Comparison of ENCODE assay signal across 15 cellular contexts in the genomic region with DNA sequence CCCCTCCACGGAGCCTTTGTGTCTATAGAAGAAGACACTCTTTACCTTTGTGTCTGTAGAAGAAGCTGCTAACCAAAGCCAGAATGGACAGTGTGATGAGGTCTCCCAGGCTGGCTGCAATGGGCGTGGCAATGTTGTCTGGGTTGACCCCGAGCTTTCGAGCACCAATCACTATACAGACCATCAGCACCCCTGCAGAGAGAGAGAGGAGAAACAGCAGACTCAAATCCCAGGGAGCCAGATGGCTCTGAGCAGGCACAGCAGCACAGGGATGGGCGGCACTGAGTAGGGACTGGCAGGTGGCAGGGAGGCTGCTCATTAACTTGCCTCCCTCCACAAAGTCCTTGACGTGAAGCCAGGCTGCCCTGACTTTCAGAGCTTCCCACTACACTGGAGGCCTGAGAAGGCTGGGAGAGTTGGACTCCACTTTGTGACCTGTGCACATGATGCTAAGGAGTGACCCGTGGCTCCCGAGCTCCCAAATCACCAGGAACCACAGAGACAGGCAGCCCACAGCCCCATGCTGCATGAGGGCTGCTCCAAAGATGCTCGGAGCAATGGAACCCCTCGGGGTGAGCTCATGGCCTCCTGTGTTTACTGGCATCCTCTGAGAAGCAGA. TPM values are rescaled to one million over a fixed set of nuclear protein-coding genes. Genes with fewer than 3 reads are reported as not detected.
A peak's percentile ranks its signal among the peaks of the same experiment; 100 is the strongest.
DNase-seq lines count a peak whose midpoint lies in the region; ATAC-seq and TF ChIP-seq lines count a peak whose summit lies in the region.
"Had no signal": no experiment of that assay in that cellular context is flagged by ENCODE, and none has a peak within 500 bp of the region (broad histone marks: within the 10 kb centered on the region; RNA-seq: fewer than 3 reads in every experiment).

No MANE protein-coding gene starts in this region.

- no TSS peak for BruUV-seq in MCF 10A (replicated peaks; lab: Mats Ljungman, UMichigan)

- ATAC-seq in GM23338, result peak; percentile 28; the same call in 2 of the 3 replicates
- ATAC-seq: CD8-positive, alpha-beta T cell had no signal

- H3K9me2 ChIP-seq in GM23338 (ENCODE audit: insufficient read depth), result peaks cover 10% of the 10 kb centered on the region; the same call in 1 of the 2 replicates

- H3F3A ChIP-seq in GM23338 (replicated peaks; ENCODE audit: low read depth), result no peaks in the 10 kb centered on the region

- H3K27ac ChIP-seq in GM23338 (ENCODE audit: low read depth), result no peak overlapping the region
- H3K27ac ChIP-seq: GM23248 had no signal

- H3K36me3 Mint-ChIP-seq in GM23338 (ENCODE audit: low read depth), result peaks cover 22% of the 10 kb centered on the region
- peaks cover 13% of the 10 kb centered on the region for H3K36me3 Mint-ChIP-seq in MCF 10A (ENCODE audit: insufficient read depth, unreplicated experiment)

- peak; percentile 28 for DNase-seq in BE2C
- peak; percentile 12 for DNase-seq in GM23338 (ENCODE audit: low spot score)
- DNase-seq in NCI-H82 (lab: John Stamatoyannopoulos, UW), result peak; percentile 93
- peak; percentile 25 for DNase-seq in iPS-NIHi11 (ENCODE audit: low spot score)
- DNase-seq in occipital lobe (lab: John Stamatoyannopoulos, UW), result no peak
- no peak for DNase-seq in NCI-H1092 (lab: John Stamatoyannopoulos, UW)
- DNase-seq in MCF 10A (ENCODE audit: unreplicated experiment), result no peak
- DNase-seq in stimulated activated naive CD4-positive, alpha-beta T cell treated with Interleukin-2 at 50 U/mL for 16 hours (lab: John Stamatoyannopoulos, UW), result no peak
- DNase-seq: CD8-positive, alpha-beta T cell; EL; GM23248; NCI-H1048; NCI-H187 treated with DMSO at 0.1 percent for 48 hours; NCI-H526 treated with DMSO at 0.1 percent for 48 hours had no signal

- H3K27ac Mint-ChIP-seq in GM23338, result no peak overlapping the region
- H3K27ac Mint-ChIP-seq in MCF 10A (ENCODE audit: low read depth, unreplicated experiment), result no peak overlapping the region
- H3K27ac Mint-ChIP-seq: CD8-positive, alpha-beta T cell had no signal

- 0 out of 2 replicates have a peak overlapping the region, but pooled peaks have one; percentile 45 for H3K4me2 ChIP-seq in GM23338

- peaks cover 15% of the 10 kb centered on the region for H3K9me3 Mint-ChIP-seq in GM23338
- peaks cover 9% of the 10 kb centered on the region for H3K9me3 Mint-ChIP-seq in MCF 10A (ENCODE audit: unreplicated experiment)

- H3K4me3 Mint-ChIP-seq in GM23338 (no peak overlapping the region), MCF 10A (ENCODE audit: unreplicated experiment) (no peak overlapping the region)
- H3K4me3 Mint-ChIP-seq: CD8-positive, alpha-beta T cell had no signal

- H3K9me3 ChIP-seq in BE2C, result no peaks in the 10 kb centered on the region

- CTCF ChIA-PET in MCF 10A (lab: Yijun Ruan, JAX), result interaction anchor here (0.6 to 0.7 kb wide), 2 partner anchors 10 to 94 kb away, joined by 3 to 5 read pairs; no protein-coding TSS in a partner anchor

- TF ChIP-seq CTCF in BE2C (IDR thresholded peaks at IDR 0.05; ENCODE audit: low read depth, low read length) (no peak), GM23338 (conservative IDR thresholded peaks at IDR 0.05; ENCODE audit: low read depth in 2 of 2) (no peak), MCF 10A (IDR thresholded peaks at IDR 0.05; ENCODE audit: unreplicated experiment) (no peak)

- H3K79me2 ChIP-seq in GM23338 (replicated peaks; ENCODE audit: insufficient read depth), result no peaks in the 10 kb centered on the region

- intact Hi-C loops in MCF 10A (cut with micrococcal nuclease), result no loop called here

- H3K4me3 ChIP-seq in BE2C (ENCODE audit: low read depth, low read length), result no peak overlapping the region
- no peak overlapping the region for H3K4me3 ChIP-seq in GM23338
- H3K4me3 ChIP-seq: GM23248 had no signal

- POLR2A ChIA-PET in MCF 10A (lab: Yijun Ruan, JAX), result no interaction called here

- H3K4me1 ChIP-seq in BE2C (no peaks in the 10 kb centered on the region), GM23338 (ENCODE audit: insufficient read depth) (peaks cover 25% of the 10 kb centered on the region)

- no peaks in the 10 kb centered on the region for H3K36me3 ChIP-seq in BE2C
- H3K36me3 ChIP-seq in GM23338 (ENCODE audit: insufficient read depth), result peaks cover 3% of the 10 kb centered on the region; the same call in 1 of the 2 replicates

- H3K27me3 Mint-ChIP-seq in GM23338 (ENCODE audit: insufficient read depth, low read depth, poor library complexity) (peaks cover 23% of the 10 kb centered on the region), MCF 10A (ENCODE audit: insufficient read depth, unreplicated experiment) (no peaks in the 10 kb centered on the region)

- no peak overlapping the region for H2AFZ ChIP-seq in GM23338
- H2AFZ ChIP-seq: GM23248 had no signal

- H4K20me1 ChIP-seq in GM23338 (replicated peaks; ENCODE audit: insufficient read depth), result no peaks in the 10 kb centered on the region

- peaks cover 27% of the 10 kb centered on the region for H3K4me1 Mint-ChIP-seq in GM23338
- no peaks in the 10 kb centered on the region for H3K4me1 Mint-ChIP-seq in MCF 10A (ENCODE audit: insufficient read depth, unreplicated experiment)

- no peaks in the 10 kb centered on the region for H3K27me3 ChIP-seq in BE2C
- H3K27me3 ChIP-seq in GM23338 (ENCODE audit: insufficient read depth), result no peaks in the 10 kb centered on the region

TF ChIP-seq in GM23338, 12 proteins besides CTCF, POLR2A, EP300 and RAD21 (continues in another document):
- TF ChIP-seq JUNB (IDR thresholded peaks at IDR 0.05; ENCODE audit: unreplicated experiment) (no peak), EZH2 (IDR thresholded peaks at IDR 0.05; ENCODE audit: low read depth, unreplicated experiment) (no peak), CREB1 (CRISPR knock-in tag; IDR thresholded peaks at IDR 0.05; ENCODE audit: low read depth) (no peak), NANOG (IDR thresholded peaks at IDR 0.05; ENCODE audit: borderline replicate concordance) (no peak), ZNF114 (CRISPR knock-in tag; IDR thresholded peaks at IDR 0.05) (no peak), EZH2phosphoT487 (IDR thresholded peaks at IDR 0.05; ENCODE audit: unreplicated experiment) (no peak)
- TF ChIP-seq, protein P1, sequence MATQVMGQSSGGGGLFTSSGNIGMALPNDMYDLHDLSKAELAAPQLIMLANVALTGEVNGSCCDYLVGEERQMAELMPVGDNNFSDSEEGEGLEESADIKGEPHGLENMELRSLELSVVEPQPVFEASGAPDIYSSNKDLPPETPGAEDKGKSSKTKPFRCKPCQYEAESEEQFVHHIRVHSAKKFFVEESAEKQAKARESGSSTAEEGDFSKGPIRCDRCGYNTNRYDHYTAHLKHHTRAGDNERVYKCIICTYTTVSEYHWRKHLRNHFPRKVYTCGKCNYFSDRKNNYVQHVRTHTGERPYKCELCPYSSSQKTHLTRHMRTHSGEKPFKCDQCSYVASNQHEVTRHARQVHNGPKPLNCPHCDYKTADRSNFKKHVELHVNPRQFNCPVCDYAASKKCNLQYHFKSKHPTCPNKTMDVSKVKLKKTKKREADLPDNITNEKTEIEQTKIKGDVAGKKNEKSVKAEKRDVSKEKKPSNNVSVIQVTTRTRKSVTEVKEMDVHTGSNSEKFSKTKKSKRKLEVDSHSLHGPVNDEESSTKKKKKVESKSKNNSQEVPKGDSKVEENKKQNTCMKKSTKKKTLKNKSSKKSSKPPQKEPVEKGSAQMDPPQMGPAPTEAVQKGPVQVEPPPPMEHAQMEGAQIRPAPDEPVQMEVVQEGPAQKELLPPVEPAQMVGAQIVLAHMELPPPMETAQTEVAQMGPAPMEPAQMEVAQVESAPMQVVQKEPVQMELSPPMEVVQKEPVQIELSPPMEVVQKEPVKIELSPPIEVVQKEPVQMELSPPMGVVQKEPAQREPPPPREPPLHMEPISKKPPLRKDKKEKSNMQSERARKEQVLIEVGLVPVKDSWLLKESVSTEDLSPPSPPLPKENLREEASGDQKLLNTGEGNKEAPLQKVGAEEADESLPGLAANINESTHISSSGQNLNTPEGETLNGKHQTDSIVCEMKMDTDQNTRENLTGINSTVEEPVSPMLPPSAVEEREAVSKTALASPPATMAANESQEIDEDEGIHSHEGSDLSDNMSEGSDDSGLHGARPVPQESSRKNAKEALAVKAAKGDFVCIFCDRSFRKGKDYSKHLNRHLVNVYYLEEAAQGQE (IDR thresholded peaks at IDR 0.05; ENCODE audit: unreplicated experiment), result no peak
- TF ChIP-seq, protein P2, sequence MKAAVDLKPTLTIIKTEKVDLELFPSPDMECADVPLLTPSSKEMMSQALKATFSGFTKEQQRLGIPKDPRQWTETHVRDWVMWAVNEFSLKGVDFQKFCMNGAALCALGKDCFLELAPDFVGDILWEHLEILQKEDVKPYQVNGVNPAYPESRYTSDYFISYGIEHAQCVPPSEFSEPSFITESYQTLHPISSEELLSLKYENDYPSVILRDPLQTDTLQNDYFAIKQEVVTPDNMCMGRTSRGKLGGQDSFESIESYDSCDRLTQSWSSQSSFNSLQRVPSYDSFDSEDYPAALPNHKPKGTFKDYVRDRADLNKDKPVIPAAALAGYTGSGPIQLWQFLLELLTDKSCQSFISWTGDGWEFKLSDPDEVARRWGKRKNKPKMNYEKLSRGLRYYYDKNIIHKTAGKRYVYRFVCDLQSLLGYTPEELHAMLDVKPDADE (IDR thresholded peaks at IDR 0.05), result no peak

RNA-seq across cellular contexts. Expression of a gene that starts 53.9 kb away (rescaled TPM):
- not detected for polyA plus RNA-seq in BE2C (2012; ENCODE audit: insufficient read depth, insufficient read length, low read depth)
- not detected in 2 replicates for total RNA-seq in GM23338 (2014; rRNA removed; shearing (Covaris generic))
- 0.43 TPM in 1 of 2 replicates, not detected in the other for polyA plus RNA-seq in GM23338 (2016; fragmentation: Nextera tagmentation; extraction: Ambion mirVana)
- total RNA-seq in occipital lobe (0.31 TPM), MCF 10A (2022) (not detected in 2 replicates)
- total RNA-seq: CD8-positive, alpha-beta T cell; GM23248 had no signal
- polyA plus RNA-seq: BJ, GM23248 had no signal

Comparison
In these comparisons a context has a peak if more than half of its experiments do, and no peak if none do; other contexts are left out.
1. DNase-seq: peak in BE2C (single experiment), GM23338 (single experiment), NCI-H82 (single experiment) and iPS-NIHi11 (single experiment); none in occipital lobe (single experiment), NCI-H1092 (single experiment), MCF 10A (single experiment) and stimulated activated naive CD4-positive, alpha-beta T cell treated with Interleukin-2 at 50 U/mL for 16 hours (single experiment).